Comparison of ENCODE assay signal across 1 cellular context in genomic region chr10:101007915-101008822, GRCh38.
A peak's percentile ranks its signal among the peaks of the same experiment; 100 is the strongest.
TF ChIP-seq lines count a peak whose summit lies in the region.

No MANE protein-coding gene starts in this region.

TF ChIP-seq in HepG2, 621 proteins besides CTCF, POLR2A, EP300 and RAD21:
- peak; percentile 40 for TF ChIP-seq HNRNPK (IDR thresholded peaks at IDR 0.05; ENCODE audit: low read depth, low read length, poor library complexity, severe bottlenecking)
- TF ChIP-seq HNRNPLL (IDR thresholded peaks at IDR 0.05; ENCODE audit: low read depth, low read length, poor library complexity, severe bottlenecking), result peak; percentile 11
- no peak for TF ChIP-seq RCOR2 (CRISPR knock-in tag; IDR thresholded peaks at IDR 0.05)
- peak; percentile 21 for TF ChIP-seq TEAD3 (CRISPR knock-in tag; optimal IDR thresholded peaks at IDR 0.05; ENCODE audit: borderline replicate concordance)
- TF ChIP-seq AKNA (CRISPR knock-in tag; IDR thresholded peaks at IDR 0.05; ENCODE audit: borderline replicate concordance), result no peak
- TF ChIP-seq ZNF550 (CRISPR knock-in tag; IDR thresholded peaks at IDR 0.05; ENCODE audit: borderline replicate concordance), result 0 out of 2 replicates have a peak, but pooled peaks have one; percentile 19
- peak; percentile 59; the same call in 1 of the 2 replicates for TF ChIP-seq POLR2G (IDR thresholded peaks at IDR 0.05; ENCODE audit: low read depth, low read length)
- no peak for TF ChIP-seq PRDM15 (CRISPR knock-in tag; IDR thresholded peaks at IDR 0.05)
- no peak for TF ChIP-seq ZNF775 (CRISPR knock-in tag; IDR thresholded peaks at IDR 0.05; ENCODE audit: borderline replicate concordance)
- TF ChIP-seq RBM22 (optimal IDR thresholded peaks at IDR 0.05; ENCODE audit: low read length), result peak; percentile 62
- TF ChIP-seq RARA (CRISPR knock-in tag; IDR thresholded peaks at IDR 0.05), result 0 out of 2 replicates have a peak, but pooled peaks have one; percentile 1
- 0 out of 2 replicates have a peak, but pooled peaks have one; percentile 2 for TF ChIP-seq HNRNPL (IDR thresholded peaks at IDR 0.05; ENCODE audit: low read depth, low read length)
- TF ChIP-seq NFYC (CRISPR knock-in tag; IDR thresholded peaks at IDR 0.05), result no peak
- TF ChIP-seq RBFOX2 (IDR thresholded peaks at IDR 0.05; ENCODE audit: low read depth, low read length), result peak; percentile 27; the same call in 1 of the 2 replicates
- TF ChIP-seq POLR2AphosphoS5 (IDR thresholded peaks at IDR 0.05; ENCODE audit: low read depth, low read length), result peak; percentile 51
- no peak for TF ChIP-seq REPIN1 (CRISPR knock-in tag; IDR thresholded peaks at IDR 0.05; ENCODE audit: borderline replicate concordance, low read depth)
- 0 out of 2 replicates have a peak, but pooled peaks have one; percentile 5 for TF ChIP-seq SAP130 (CRISPR knock-in tag; IDR thresholded peaks at IDR 0.05; ENCODE audit: low read depth)
- no peak for TF ChIP-seq HMGXB3 (CRISPR knock-in tag; IDR thresholded peaks at IDR 0.05; ENCODE audit: borderline replicate concordance)
- TF ChIP-seq ZC3H13 (CRISPR knock-in tag; IDR thresholded peaks at IDR 0.05), result peak; percentile 84; the same call in 1 of the 2 replicates
- TF ChIP-seq PAF1 (CRISPR knock-in tag; IDR thresholded peaks at IDR 0.05), result peak; percentile 64; the same call in 1 of the 2 replicates
- peak; percentile 59; the same call in 1 of the 2 replicates for TF ChIP-seq SSRP1 (CRISPR knock-in tag; IDR thresholded peaks at IDR 0.05)
- peak; percentile 86 for TF ChIP-seq AGO2 (optimal IDR thresholded peaks at IDR 0.05; ENCODE audit: low read depth, low read length)
- peak; percentile 87 for TF ChIP-seq PCBP1 (IDR thresholded peaks at IDR 0.05; ENCODE audit: borderline replicate concordance, low read depth, low read length)
- TF ChIP-seq ATF3 (CRISPR knock-in tag; IDR thresholded peaks at IDR 0.05), result 0 out of 2 replicates have a peak, but pooled peaks have one; percentile 27
- 0 out of 2 replicates have a peak, but pooled peaks have one; percentile 9 for TF ChIP-seq ISL2 (CRISPR knock-in tag; IDR thresholded peaks at IDR 0.05)
- TF ChIP-seq HMG20B (CRISPR knock-in tag; conservative IDR thresholded peaks at IDR 0.05), result no peak
TF ChIP-seq in HepG2: peak in this region for 18.
